Comparison of ENCODE assay signal across 15 cellular contexts in genomic region chr18:54204883-54205282, GRCh38. TPM values are rescaled to one million over a fixed set of nuclear protein-coding genes. Genes with fewer than 3 reads are reported as not detected.
A peak's percentile ranks its signal among the peaks of the same experiment; 100 is the strongest.
DNase-seq lines count a peak whose midpoint lies in the region; ATAC-seq, FAIRE-seq and TF ChIP-seq lines count a peak whose summit lies in the region.
"Had no signal": no experiment of that assay in that cellular context is flagged by ENCODE, and none has a peak within 500 bp of the region (broad histone marks: within the 10 kb centered on the region; RNA-seq: fewer than 3 reads in every experiment).

No MANE protein-coding gene starts in this region.

- in situ Hi-C loops in IMR-90 (cut with MboI; ENCODE audit: low sequenced_read_pairs), result no loop called here
- in situ Hi-C loops in GM12878 (cut with MboI), result no loop called here

- SMC1A ChIA-PET in GM12878 (lab: Charles Lee; ENCODE audit: uncharacterized antibody, unreplicated experiment), result interaction anchor here (1.2 to 2.6 kb wide), 2 partner anchors 13 to 30 kb away, joined by 4 to 6 read pairs; no protein-coding TSS in a partner anchor

- WGBS in IMR-90 (ENCODE audit: extremely low coverage in 2 of 2, insufficient read length in 1 of 2), 2 experiments, result no CpG with 5 or more reads among the region's 5 CpGs
- WGBS in GM12878 (ENCODE audit: insufficient coverage, insufficient replicate concordance, low lambda C conversion rate, missing lambda C conversion rate), result 93% methylated on average over 5 of the region's 5 CpGs

- peaks cover 9% of the 10 kb centered on the region for H3K36me3 ChIP-seq in IMR-90 (ENCODE audit: control insufficient read depth, insufficient read depth, low read length)
- H3K36me3 ChIP-seq in GM12878 (ENCODE audit: control insufficient read depth in 2 of 2, insufficient read depth in 2 of 2, low read length in 1 of 2), result peaks cover 10 to 38% of the 10 kb centered on the region in 2 experiments

- BruUV-seq in IMR-90 (replicated peaks; lab: Mats Ljungman, UMichigan) (no TSS peak), GM12878 (replicated peaks; lab: Mats Ljungman, UMichigan) (no TSS peak)

- H3K14ac ChIP-seq in IMR-90 (replicated peaks; ENCODE audit: low read depth, low read length), result no peak overlapping the region

- no peak for DNase-seq in CD4-positive, alpha-beta T cell
- DNase-seq in IMR-90 (no peak), GM12878 (ENCODE audit: low read depth, low spot score) (no peak), type B pancreatic cell (ENCODE audit: extremely low spot score, unreplicated experiment) (no peak), SIG-M5 treated with dmso at 0.1 percent for 504 hours (lab: John Stamatoyannopoulos, UW; ENCODE audit: unreplicated experiment) (no peak), OCI-M2 (lab: John Stamatoyannopoulos, UW; ENCODE audit: unreplicated experiment) (no peak)
- DNase-seq: ACHN, DMS53, Kasumi-1, MM.1S, NCI-H1092 treated with DMSO at 0.1 percent for 48 hours, NCI-H2081 treated with DMSO at 0.1 percent for 48 hours, SHP77, SK-N-SH had no signal

- RAD21 ChIA-PET in GM12878 (lab: Charles Lee; ENCODE audit: unreplicated experiment), result interaction anchor here (1.9 to 10.1 kb wide), 2 partner anchors 15 to 85 kb away, joined by 6 to 123 read pairs; no protein-coding TSS in a partner anchor

- H3K9me1 ChIP-seq in IMR-90 (ENCODE audit: insufficient read depth, low read length), result peaks cover 7% of the 10 kb centered on the region; the same call in 1 of the 2 replicates

- H4K20me1 ChIP-seq in IMR-90 (ENCODE audit: insufficient read depth, low read length) (peaks cover 43% of the 10 kb centered on the region; the same call in 1 of the 2 replicates), GM12878 (ENCODE audit: control insufficient read depth, insufficient read depth) (no peaks in the 10 kb centered on the region; the same call in 1 of the 2 replicates)

- CTCF ChIA-PET in CD4-positive, alpha-beta T cell (lab: Charles Lee), result interaction anchor here (0.7 kb wide), 1 partner anchor 105 kb away, joined by 4 read pairs; no protein-coding TSS in a partner anchor
- CTCF ChIA-PET in IMR-90 (lab: Yijun Ruan, JAX) (no interaction called here), GM12878 (lab: Yijun Ruan, JAX) (no interaction called here)

- no peak for ATAC-seq in CD4-positive, alpha-beta T cell (ENCODE audit: poor library complexity)
- ATAC-seq in IMR-90 (ENCODE audit: low read depth), result no peak
- ATAC-seq in GM12878, result no peak
- no peak for ATAC-seq in HG02623 (IDR thresholded peaks at IDR 0.05; ENCODE audit: unreplicated experiment)

- H3K27me3 Mint-ChIP-seq in CD4-positive, alpha-beta T cell, result no peaks in the 10 kb centered on the region
- no peaks in the 10 kb centered on the region for H3K27me3 Mint-ChIP-seq in type B pancreatic cell

- no peak overlapping the region for H2AK9ac ChIP-seq in IMR-90 (replicated peaks; ENCODE audit: low read depth, low read length, poor library complexity)

- H3K4ac ChIP-seq in IMR-90 (ENCODE audit: low read depth, low read length), result no peak overlapping the region

- peaks cover 81% of the 10 kb centered on the region for H3K79me2 ChIP-seq in GM12878 (ENCODE audit: control insufficient read depth, insufficient read depth, low read length)

- H4K5ac ChIP-seq in IMR-90 (ENCODE audit: low read depth, low read length), result no peak overlapping the region

- no peaks in the 10 kb centered on the region for H3K9me3 Mint-ChIP-seq in CD4-positive, alpha-beta T cell
- H3K9me3 Mint-ChIP-seq in type B pancreatic cell, result no peaks in the 10 kb centered on the region

- H3K27me3 ChIP-seq in CD4-positive, alpha-beta T cell (ENCODE audit: control insufficient read depth, insufficient read depth, low read length), result no peaks in the 10 kb centered on the region
- H3K27me3 ChIP-seq in IMR-90 (ENCODE audit: control insufficient read depth, insufficient read depth, low read length), result no peaks in the 10 kb centered on the region
- no peaks in the 10 kb centered on the region for H3K27me3 ChIP-seq in GM12878 (replicated peaks in 1 of 2; ENCODE audit: control insufficient read depth in 2 of 2, insufficient read depth in 2 of 2, low read length in 1 of 2)

- no peaks in the 10 kb centered on the region for H3K9me3 ChIP-seq in CD4-positive, alpha-beta T cell (ENCODE audit: control insufficient read depth, low read length)
- H3K9me3 ChIP-seq in IMR-90 (ENCODE audit: control insufficient read depth, insufficient read depth, low read length) (no peaks in the 10 kb centered on the region), GM12878 (replicated peaks; ENCODE audit: control insufficient read depth, insufficient read depth, low read length) (peaks cover 2% of the 10 kb centered on the region; the same call in 1 of the 3 replicates)
- H3K9me3 ChIP-seq: SK-N-SH had no signal

- H3K18ac ChIP-seq in IMR-90 (ENCODE audit: low read depth, low read length), result no peak overlapping the region

- H3K27ac ChIP-seq in CD4-positive, alpha-beta T cell (ENCODE audit: low read depth, low read length), result no peak overlapping the region
- H3K27ac ChIP-seq in IMR-90 (ENCODE audit: insufficient read depth, low read length) (no peak overlapping the region), GM12878 (ENCODE audit: control insufficient read depth, insufficient read depth) (peak overlapping the region; percentile 12; the same call in 1 of the 2 replicates)

- no peak overlapping the region for H4K91ac ChIP-seq in IMR-90 (ENCODE audit: insufficient read depth, low read depth, low read length)

- peaks cover 4% of the 10 kb centered on the region for H3K4me1 ChIP-seq in IMR-90 (ENCODE audit: control insufficient read depth, insufficient read depth, low read length)
- peaks cover 23% of the 10 kb centered on the region for H3K4me1 ChIP-seq in GM12878 (ENCODE audit: control insufficient read depth, insufficient read depth, low read length)

- H2BK5ac ChIP-seq in IMR-90 (ENCODE audit: low read depth, low read length, poor library complexity, severe bottlenecking), result no peak overlapping the region

- TF ChIP-seq POLR2A in IMR-90 (IDR thresholded peaks at IDR 0.05; ENCODE audit: low read depth, low read length) (no peak), GM12878 (IDR thresholded peaks at IDR 0.05; ENCODE audit: low read depth, low read length) (no peak)

- H2BK120ac ChIP-seq in IMR-90 (ENCODE audit: low read depth, low read length), result no peak overlapping the region

- H3K4me3 Mint-ChIP-seq in CD4-positive, alpha-beta T cell, result no peak overlapping the region
- H3K4me3 Mint-ChIP-seq in type B pancreatic cell, result no peak overlapping the region

- dilution Hi-C loops in IMR-90 (cut with HindIII; ENCODE audit: low sequenced_read_pairs, unreplicated experiment), result no loop called here

- FAIRE-seq in GM12878 (lab: Jason Lieb, UNC), result no peak

- intact Hi-C loops in CD4-positive, alpha-beta T cell (cut with DNase I, micrococcal nuclease), result no loop called here
- intact Hi-C loops in IMR-90 (cut with micrococcal nuclease) (no loop called here), GM12878 (cut with micrococcal nuclease; ENCODE audit: unreplicated experiment) (no loop called here)

- peak overlapping the region; percentile 49 for H3K27ac Mint-ChIP-seq in CD4-positive, alpha-beta T cell
- peak overlapping the region; percentile 50 for H3K27ac Mint-ChIP-seq in type B pancreatic cell

- no peak overlapping the region for H2AK5ac ChIP-seq in IMR-90 (ENCODE audit: low read depth, low read length)

- H2BK15ac ChIP-seq in IMR-90 (ENCODE audit: low read depth, low read length), result no peak overlapping the region

- no peak overlapping the region for H3K56ac ChIP-seq in IMR-90 (ENCODE audit: extremely low read depth, insufficient read depth, low read length)

- no peak overlapping the region for H2BK20ac ChIP-seq in IMR-90 (ENCODE audit: low read depth, low read length)

- peaks cover 37% of the 10 kb centered on the region for H3K4me1 Mint-ChIP-seq in CD4-positive, alpha-beta T cell (ENCODE audit: low read depth)
- H3K4me1 Mint-ChIP-seq in type B pancreatic cell (ENCODE audit: unreplicated experiment), result peaks cover 36% of the 10 kb centered on the region

- TF ChIP-seq RAD21 in IMR-90 (IDR thresholded peaks at IDR 0.05; ENCODE audit: low read length), result no peak
- no peak for TF ChIP-seq RAD21 in GM12878 (IDR thresholded peaks at IDR 0.05; ENCODE audit: insufficient read depth, low read depth, low read length)

- peaks cover 48% of the 10 kb centered on the region for H3K36me3 Mint-ChIP-seq in CD4-positive, alpha-beta T cell (ENCODE audit: low read depth)
- peaks cover 23% of the 10 kb centered on the region for H3K36me3 Mint-ChIP-seq in type B pancreatic cell

- H3K4me3 ChIP-seq in IMR-90 (ENCODE audit: insufficient read depth, low read depth, low read length) (no peak overlapping the region), GM12878 (no peak overlapping the region)

- no peak for TF ChIP-seq CTCF in CD4-positive, alpha-beta T cell (IDR thresholded peaks at IDR 0.05)
- no peak for TF ChIP-seq CTCF in IMR-90 (conservative IDR thresholded peaks at IDR 0.05; ENCODE audit: low read depth, low read length)
- TF ChIP-seq CTCF in GM12878 (IDR thresholded peaks at IDR 0.05 in 2 of 3, conservative IDR thresholded peaks at IDR 0.05 in 1 of 3; ENCODE audit: control insufficient read depth in 2 of 3, extremely low read depth in 1 of 3, insufficient read depth in 1 of 3, low read depth in 3 of 3, low read length in 3 of 3), result no peak
- no peak for TF ChIP-seq CTCF in type B pancreatic cell (conservative IDR thresholded peaks at IDR 0.05)

- TF ChIP-seq EP300 in GM12878 (IDR thresholded peaks at IDR 0.05; ENCODE audit: borderline replicate concordance in 1 of 2, control insufficient read depth in 1 of 2, low read depth in 2 of 2, low read length in 2 of 2), result no peak

- H3K4me2 ChIP-seq in IMR-90 (ENCODE audit: low read depth, low read length), result no peak overlapping the region
- H3K4me2 ChIP-seq in GM12878 (ENCODE audit: control insufficient read depth, insufficient read depth), result no peak overlapping the region; the same call in 1 of the 2 replicates
- H3K4me2 ChIP-seq: SK-N-SH had no signal

- H2AFZ ChIP-seq in IMR-90 (replicated peaks; ENCODE audit: low read length, poor library complexity), result no peak overlapping the region
- H2AFZ ChIP-seq in GM12878 (ENCODE audit: control insufficient read depth, low read depth, low read length), result no peak overlapping the region

- no peak overlapping the region for H3K23ac ChIP-seq in IMR-90 (ENCODE audit: low read depth, low read length)

- H3K9ac ChIP-seq in IMR-90 (ENCODE audit: low read depth, low read length) (no peak overlapping the region), GM12878 (ENCODE audit: control insufficient read depth, insufficient read depth, low read length) (no peak overlapping the region)
- H3K9ac ChIP-seq: SK-N-SH had no signal

- H3K79me1 ChIP-seq in IMR-90 (ENCODE audit: low read depth in 1 of 2, low read length in 2 of 2), result peaks cover 27 to 40% of the 10 kb centered on the region in 2 experiments

- H4K8ac ChIP-seq in IMR-90 (ENCODE audit: low read depth in 2 of 2, low read length in 2 of 2), result no peak overlapping the region

- POLR2A ChIA-PET in CD4-positive, alpha-beta T cell (lab: Charles Lee), result no interaction called here
- POLR2A ChIA-PET in IMR-90 (lab: Charles Lee; ENCODE audit: unreplicated experiment) (no interaction called here), GM12878 (lab: Charles Lee) (interaction anchor here (1.3 kb wide), 1 partner anchor 56 kb away, joined by 4 read pairs; no protein-coding TSS in a partner anchor)

RNA-seq across cellular contexts. Expression of gene MBD2, which starts 19.6 kb away (rescaled TPM):
- total RNA-seq in CD4-positive, alpha-beta T cell, result 10 to 100 TPM; 70.9 to 73.3 TPM
- 9.7 and 27.5 TPM in 2 replicates for total RNA-seq in IMR-90 (2012; rRNA removed)
- polyA plus RNA-seq in IMR-90 (2012; rRNA removed), result 14.8 and 29.5 TPM in 2 replicates
- polyA plus RNA-seq in IMR-90 (2012; cell fraction: cytosol; rRNA removed), result 2.7 and 3.9 TPM in 2 replicates
- 2.8 and 30.7 TPM in 2 replicates for polyA plus RNA-seq in IMR-90 (2012; cell fraction: nucleus; rRNA removed; ENCODE audit: low replicate concordance)
- 77.2 and 78.5 TPM in 2 replicates for total RNA-seq in GM12878 (2013; cell fraction: nucleolus; rRNA removed)
- 57.0 and 61.0 TPM in 2 replicates for total RNA-seq in GM12878 (2014; rRNA removed)
- 63.4 and 65.2 TPM in 2 replicates for total RNA-seq in GM12878 (2014; rRNA removed; fragmentation: Illumina TruSeq; extraction: Trizol)
- 170 and 190 TPM in 2 replicates for total RNA-seq in GM12878 (2021)
- 30.4 TPM for polyA plus RNA-seq in GM12878 (2011; ENCODE audit: low read depth)
- 276 and 424 TPM in 2 replicates for polyA plus RNA-seq in GM12878 (2011; rRNA removed)
- polyA plus RNA-seq in GM12878 (2011; cell fraction: cytosol; rRNA removed), result 52.8 and 62.4 TPM in 2 replicates
- polyA plus RNA-seq in GM12878 (2011; cell fraction: nucleus; rRNA removed), result 77.7 and 86.1 TPM in 2 replicates
- 60.1 and 91.8 TPM in 2 replicates for polyA plus RNA-seq in GM12878 (2012)
- polyA plus RNA-seq in GM12878 (2014; fragmentation: Illumina TruSeq; extraction: Trizol), result 86.0 and 97.2 TPM in 2 replicates
- 10 to 100 TPM; 27.0 to 53.5 TPM for polyA plus RNA-seq in GM12878 (2014; fragmentation: Nextera tagmentation; extraction: Ambion mirVana)
- polyA plus RNA-seq in GM12878 (2014; rRNA removed), result 58.9 and 59.4 TPM in 2 replicates
- polyA plus RNA-seq in GM12878 (2016; fragmentation: Nextera tagmentation; extraction: Ambion mirVana), result 10 to 100 TPM; 24.1 to 31.3 TPM
- polyA minus RNA-seq in GM12878 (2011; rRNA and poly(A)+ RNA removed), result 81.7 and 105 TPM in 2 replicates
- 102 and 156 TPM in 2 replicates for polyA minus RNA-seq in GM12878 (2011; cell fraction: cytosol; rRNA and poly(A)+ RNA removed)
- 30.2 and 54.2 TPM in 2 replicates for polyA minus RNA-seq in GM12878 (2011; cell fraction: nucleus; rRNA and poly(A)+ RNA removed)
- 48.8 and 100 TPM in 2 replicates for total RNA-seq in type B pancreatic cell (ENCODE audit: low replicate concordance)
